15 cellular contexts compared by ENCODE assay signal in the genomic region with DNA sequence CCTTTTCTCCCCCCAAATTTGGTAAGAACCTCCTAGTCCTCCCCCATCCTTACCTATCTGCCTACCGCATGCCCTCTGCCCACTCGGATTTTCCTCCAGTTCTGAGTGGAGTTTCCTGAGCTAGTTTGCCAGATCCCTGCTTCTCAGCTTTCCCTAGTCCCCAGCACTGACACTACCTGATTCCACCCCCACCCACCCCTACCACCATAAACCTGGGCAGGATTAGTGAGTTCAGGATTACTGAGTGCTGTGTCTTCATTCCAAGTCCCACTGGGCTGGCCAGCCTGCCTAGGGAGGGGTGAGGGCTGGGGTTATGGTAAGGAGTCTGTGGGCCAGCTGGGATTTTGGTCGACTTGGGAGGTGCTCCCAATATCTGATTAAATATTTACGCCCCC. TPM values are rescaled to one million over a fixed set of nuclear protein-coding genes. Genes with fewer than 3 reads are reported as not detected.
DNase-seq lines count a peak whose midpoint lies in the region; ATAC-seq and TF ChIP-seq lines count a peak whose summit lies in the region.
"Had no signal": no experiment of that assay in that cellular context is flagged by ENCODE, and none has a peak within 500 bp of the region (broad histone marks: within the 10 kb centered on the region; RNA-seq: fewer than 3 reads in every experiment).

No MANE protein-coding gene starts in this region.

- H3K27ac Mint-ChIP-seq in activated CD8-positive, alpha-beta T cell treated with anti-CD3 and anti-CD28 coated beads, Interleukin-2, amount 10 ng/mL, durations not matched to agents 7 days and 5 days = no peak overlapping the region
- no peak overlapping the region for H3K27ac Mint-ChIP-seq in activated CD8-positive, alpha-beta T cell treated with anti-CD3 and anti-CD28 coated beads for 36 hours
- peak overlapping the region; percentile 53 for H3K27ac Mint-ChIP-seq in activated CD4-positive, alpha-beta memory T cell treated with anti-CD3 and anti-CD28 coated beads, Interleukin-2, amount 10 ng/mL, durations not matched to agents 7 days and 5 days

- H3K4me3 Mint-ChIP-seq in activated CD8-positive, alpha-beta T cell treated with anti-CD3 and anti-CD28 coated beads, Interleukin-2, amount 10 ng/mL, durations not matched to agents 7 days and 5 days = peak overlapping the region; percentile 49
- H3K4me3 Mint-ChIP-seq in activated CD8-positive, alpha-beta T cell treated with anti-CD3 and anti-CD28 coated beads for 36 hours = no peak overlapping the region
- no peak overlapping the region for H3K4me3 Mint-ChIP-seq in activated CD4-positive, alpha-beta memory T cell treated with anti-CD3 and anti-CD28 coated beads, Interleukin-2, amount 10 ng/mL, durations not matched to agents 7 days and 5 days

- WGBS in hepatocyte (ENCODE audit: low lambda C conversion rate, missing lambda C conversion rate) = 34% methylated on average over 4 of the region's 4 CpGs
- WGBS in stomach, 5 donors = 28 to 47% (median 34%) methylated on average over 4 of the region's 4 CpGs

- TF ChIP-seq POLR2A in stomach (IDR thresholded peaks at IDR 0.05) = no peak

- H3K9me3 ChIP-seq in hepatocyte (ENCODE audit: low read depth) = no peaks in the 10 kb centered on the region
- H3K9me3 ChIP-seq in stomach = peaks cover 0 to 8% (median 4%) of the 10 kb centered on the region in 4 donors
- no peaks in the 10 kb centered on the region for H3K9me3 ChIP-seq in SJCRH30 (replicated peaks)
- H3K9me3 ChIP-seq: adrenal gland had no signal

- CTCF ChIA-PET in activated CD8-positive, alpha-beta T cell treated with anti-CD3 and anti-CD28 coated beads, Interleukin-2, amount 10 ng/mL, durations not matched to agents 7 days and 5 days (lab: Charles Lee) = no interaction called here
- CTCF ChIA-PET in activated CD8-positive, alpha-beta T cell treated with anti-CD3 and anti-CD28 coated beads for 36 hours (lab: Charles Lee) = no interaction called here
- CTCF ChIA-PET in activated CD4-positive, alpha-beta memory T cell treated with anti-CD3 and anti-CD28 coated beads, Interleukin-2, amount 10 ng/mL, durations not matched to agents 7 days and 5 days (lab: Charles Lee) = no interaction called here
- CTCF ChIA-PET in GM10248 (lab: Yijun Ruan, JAX) = no interaction called here

- peaks cover 18% of the 10 kb centered on the region for H4K20me1 ChIP-seq in hepatocyte (ENCODE audit: insufficient read depth, poor library complexity, severe bottlenecking)

- peak overlapping the region; percentile 84 for H3K4me2 ChIP-seq in hepatocyte

- no peak overlapping the region for H2AFZ ChIP-seq in hepatocyte

- peaks cover 86% of the 10 kb centered on the region for H3K79me2 ChIP-seq in hepatocyte

- H3K27me3 Mint-ChIP-seq in activated CD8-positive, alpha-beta T cell treated with anti-CD3 and anti-CD28 coated beads, Interleukin-2, amount 10 ng/mL, durations not matched to agents 7 days and 5 days (ENCODE audit: low read depth) = peaks cover 68% of the 10 kb centered on the region
- peaks cover 61% of the 10 kb centered on the region for H3K27me3 Mint-ChIP-seq in activated CD8-positive, alpha-beta T cell treated with anti-CD3 and anti-CD28 coated beads for 36 hours
- peaks cover 70% of the 10 kb centered on the region for H3K27me3 Mint-ChIP-seq in activated CD4-positive, alpha-beta memory T cell treated with anti-CD3 and anti-CD28 coated beads, Interleukin-2, amount 10 ng/mL, durations not matched to agents 7 days and 5 days

- H3K4me3 ChIP-seq in hepatocyte (peak overlapping the region; percentile 93), stomach (peak overlapping the region; percentile 71 to 86 (median 77)), SJCRH30 (no peak overlapping the region)

- POLR2A ChIA-PET in activated CD8-positive, alpha-beta T cell treated with anti-CD3 and anti-CD28 coated beads, Interleukin-2, amount 10 ng/mL, durations not matched to agents 7 days and 5 days (lab: Charles Lee) = no interaction called here
- POLR2A ChIA-PET in activated CD8-positive, alpha-beta T cell treated with anti-CD3 and anti-CD28 coated beads for 36 hours (lab: Charles Lee) = interaction anchor here (1.5 to 1.8 kb wide), 2 partner anchors 12 to 68 kb away, joined by 3 to 4 read pairs; no protein-coding TSS in a partner anchor
- POLR2A ChIA-PET in activated CD4-positive, alpha-beta memory T cell treated with anti-CD3 and anti-CD28 coated beads, Interleukin-2, amount 10 ng/mL, durations not matched to agents 7 days and 5 days (lab: Charles Lee) = no interaction called here
- POLR2A ChIA-PET in GM10248 (lab: Yijun Ruan, JAX) = no interaction called here

- peaks cover 35% of the 10 kb centered on the region for H3K4me1 Mint-ChIP-seq in activated CD8-positive, alpha-beta T cell treated with anti-CD3 and anti-CD28 coated beads, Interleukin-2, amount 10 ng/mL, durations not matched to agents 7 days and 5 days (ENCODE audit: low read depth)
- H3K4me1 Mint-ChIP-seq in activated CD8-positive, alpha-beta T cell treated with anti-CD3 and anti-CD28 coated beads for 36 hours (ENCODE audit: low read depth) = peaks cover 33% of the 10 kb centered on the region
- H3K4me1 Mint-ChIP-seq in activated CD4-positive, alpha-beta memory T cell treated with anti-CD3 and anti-CD28 coated beads, Interleukin-2, amount 10 ng/mL, durations not matched to agents 7 days and 5 days = peaks cover 41% of the 10 kb centered on the region

- H3K27me3 ChIP-seq in hepatocyte (peaks cover 47% of the 10 kb centered on the region), stomach (peaks cover 6 to 100% (median 72%) of the 10 kb centered on the region in 3 donors), SJCRH30 (no peaks in the 10 kb centered on the region)

- TF ChIP-seq EP300 in stomach (IDR thresholded peaks at IDR 0.05) = no peak

- TF ChIP-seq CTCF in activated CD8-positive, alpha-beta T cell treated with anti-CD3 and anti-CD28 coated beads for 36 hours (IDR thresholded peaks at IDR 0.05) = no peak
- TF ChIP-seq CTCF in hepatocyte (IDR thresholded peaks at IDR 0.05; ENCODE audit: poor library complexity) (no peak), stomach (IDR thresholded peaks at IDR 0.05) (no peak), GM10248 (IDR thresholded peaks at IDR 0.05; ENCODE audit: control extremely low read depth, extremely low read depth, low read depth, missing control alignments) (no peak)

- H3K9me3 Mint-ChIP-seq in activated CD8-positive, alpha-beta T cell treated with anti-CD3 and anti-CD28 coated beads, Interleukin-2, amount 10 ng/mL, durations not matched to agents 7 days and 5 days (ENCODE audit: insufficient read depth) = no peaks in the 10 kb centered on the region
- peaks cover 2% of the 10 kb centered on the region for H3K9me3 Mint-ChIP-seq in activated CD8-positive, alpha-beta T cell treated with anti-CD3 and anti-CD28 coated beads for 36 hours
- no peaks in the 10 kb centered on the region for H3K9me3 Mint-ChIP-seq in activated CD4-positive, alpha-beta memory T cell treated with anti-CD3 and anti-CD28 coated beads, Interleukin-2, amount 10 ng/mL, durations not matched to agents 7 days and 5 days
- H3K9me3 Mint-ChIP-seq: immature natural killer cell had no signal

- no peak for DNase-seq in activated CD8-positive, alpha-beta T cell treated with anti-CD3 and anti-CD28 coated beads, Interleukin-2, amount 10 ng/mL, durations not matched to agents 7 days and 5 days
- no peak for DNase-seq in activated CD8-positive, alpha-beta T cell treated with anti-CD3 and anti-CD28 coated beads for 36 hours
- no peak for DNase-seq in activated CD4-positive, alpha-beta memory T cell treated with anti-CD3 and anti-CD28 coated beads, Interleukin-2, amount 10 ng/mL, durations not matched to agents 7 days and 5 days
- DNase-seq in hepatocyte (ENCODE audit: low spot score) (no peak), stomach (no peak), GM10248 (ENCODE audit: extremely low spot score) (no peak), SJCRH30 (no peak)
- DNase-seq: activated CD8-positive, alpha-beta memory T cell treated with anti-CD3 and anti-CD28 coated beads for 24 hours; DMS79 treated with DMSO at 0.1 percent for 48 hours; immature natural killer cell; NCI-H1105; NCI-H526; nucleus accumbens had no signal

- no peaks in the 10 kb centered on the region for H3K9me2 ChIP-seq in hepatocyte (replicated peaks; ENCODE audit: insufficient read depth)

- H3K36me3 ChIP-seq in hepatocyte (replicated peaks; ENCODE audit: insufficient read depth, low read depth) (no peaks in the 10 kb centered on the region), stomach (peaks cover 0 to 8% (median 0%) of the 10 kb centered on the region in 4 donors), SJCRH30 (peaks cover 32% of the 10 kb centered on the region)
- H3K36me3 ChIP-seq: adrenal gland had no signal

- intact Hi-C loops in activated CD8-positive, alpha-beta T cell treated with anti-CD3 and anti-CD28 coated beads for 36 hours (cut with micrococcal nuclease) = no loop called here
- intact Hi-C loops in stomach (cut with DNase I; ENCODE audit: low total_unique reads) = loop anchor here (10.0 kb wide), 1 partner anchor 165 kb away; no protein-coding TSS in a partner anchor

- H3K4me1 ChIP-seq in hepatocyte (ENCODE audit: insufficient read depth) (peaks cover 24% of the 10 kb centered on the region), stomach (peaks cover 49 to 79% (median 68%) of the 10 kb centered on the region in 4 donors), SJCRH30 (peaks cover 24% of the 10 kb centered on the region)

- peak overlapping the region; percentile 97 for H3K27ac ChIP-seq in hepatocyte
- H3K27ac ChIP-seq in stomach = peak overlapping the region; percentile 73 to 94 (median 94)
- no peak overlapping the region for H3K27ac ChIP-seq in SJCRH30
- H3K27ac ChIP-seq: adrenal gland had no signal

- no peak for ATAC-seq in activated CD8-positive, alpha-beta T cell treated with anti-CD3 and anti-CD28 coated beads, Interleukin-2, amount 10 ng/mL, durations not matched to agents 7 days and 5 days
- ATAC-seq in activated CD8-positive, alpha-beta T cell treated with anti-CD3 and anti-CD28 coated beads for 36 hours = no peak
- ATAC-seq in HG02623 (IDR thresholded peaks at IDR 0.05; ENCODE audit: unreplicated experiment) = no peak

- H3K36me3 Mint-ChIP-seq in activated CD8-positive, alpha-beta T cell treated with anti-CD3 and anti-CD28 coated beads, Interleukin-2, amount 10 ng/mL, durations not matched to agents 7 days and 5 days (ENCODE audit: low read depth) = peaks cover 12% of the 10 kb centered on the region
- H3K36me3 Mint-ChIP-seq in activated CD8-positive, alpha-beta T cell treated with anti-CD3 and anti-CD28 coated beads for 36 hours (ENCODE audit: low read depth) = no peaks in the 10 kb centered on the region
- H3K36me3 Mint-ChIP-seq in activated CD4-positive, alpha-beta memory T cell treated with anti-CD3 and anti-CD28 coated beads, Interleukin-2, amount 10 ng/mL, durations not matched to agents 7 days and 5 days (ENCODE audit: low read depth) = peaks cover 9% of the 10 kb centered on the region

RNA-seq across cellular contexts. Expression of a gene that starts 3.9 kb away (rescaled TPM):
- total RNA-seq in activated CD8-positive, alpha-beta T cell treated with anti-CD3 and anti-CD28 coated beads, Interleukin-2, amount 10 ng/mL, durations not matched to agents 7 days and 5 days = not detected
- total RNA-seq in activated CD8-positive, alpha-beta T cell treated with anti-CD3 and anti-CD28 coated beads for 36 hours = under 1 TPM; 0.20 to 0.31 TPM
- total RNA-seq in activated CD4-positive, alpha-beta memory T cell treated with anti-CD3 and anti-CD28 coated beads, Interleukin-2, amount 10 ng/mL, durations not matched to agents 7 days and 5 days = under 1 TPM in 1 of 2 experiments, not detected in 1; 0.18 TPM
- 62.9 and 64.9 TPM in 2 replicates for total RNA-seq in hepatocyte
- polyA plus RNA-seq in hepatocyte = 141 and 156 TPM in 2 replicates
- 10 to 100 TPM; 30.3 to 91.1 (median 42.6) TPM for total RNA-seq in stomach
- polyA plus RNA-seq in stomach = 100 to 1,000 TPM in 1 of 3 donors, 10 to 100 TPM in 2; 31.6 to 149 (median 48.7) TPM
- total RNA-seq in SJCRH30 (2014; rRNA removed; shearing (Covaris generic)) = 37.8 and 38.5 TPM in 2 replicates
- polyA plus RNA-seq: immature natural killer cell had no signal

Comparison
In these comparisons a context has a peak if more than half of its experiments do, and no peak if none do; other contexts are left out.
1. RNA of a gene that starts 3.9 kb away (total RNA-seq): 62.9 to 64.9 TPM in hepatocyte, 30.3 to 91.1 TPM in stomach and 37.8 to 38.5 TPM in SJCRH30; 0.20 to 0.31 TPM in activated CD8-positive, alpha-beta T cell treated with anti-CD3 and anti-CD28 coated beads for 36 hours, 0.18 TPM in activated CD4-positive, alpha-beta memory T cell treated with anti-CD3 and anti-CD28 coated beads, Interleukin-2, amount 10 ng/mL, durations not matched to agents 7 days and 5 days and not detected in activated CD8-positive, alpha-beta T cell treated with anti-CD3 and anti-CD28 coated beads, Interleukin-2, amount 10 ng/mL, durations not matched to agents 7 days and 5 days; every median in the first group is over 10 times any median in the second.